In genomic region chr6:101114703-101115102, GRCh38 we compare ENCODE assay signal across 8 cellular contexts.
A peak's percentile ranks its signal among the peaks of the same experiment; 100 is the strongest.
DNase-seq lines count a peak whose midpoint lies in the region; ATAC-seq and TF ChIP-seq lines count a peak whose summit lies in the region.

No MANE protein-coding gene starts in this region.

- H3K27ac Mint-ChIP-seq in natural killer cell treated with Interleukin-12 subunit alpha and Interleukin-12 subunit beta and Interleukin-15 and Interleukin-18, amount 100 ng/mL, for 72 hours, result no peak overlapping the region
- no peak overlapping the region for H3K27ac Mint-ChIP-seq in activated T-helper 2 cell treated with anti-CD3 and anti-CD28 coated beads, Interferon-gamma antibody, Interleukin-2, Interleukin-4, amounts not matched to agents 10 μg/mL and 5 μg/mL and 100 μg/mL, durations not matched to agents 14 hours and 24 hours and 36 hours
- no peak overlapping the region for H3K27ac Mint-ChIP-seq in activated T-cell treated with anti-CD3 and anti-CD28 coated beads, Interleukin-2, amount 50 U/mL, for 24 hours

- intact Hi-C loops in left lung (cut with DNase I), result no loop called here
- intact Hi-C loops in activated T-helper 2 cell treated with anti-CD3 and anti-CD28 coated beads, Interferon-gamma antibody, Interleukin-2, Interleukin-4, amounts not matched to agents 10 μg/mL and 5 μg/mL and 100 μg/mL, durations not matched to agents 14 hours and 24 hours and 36 hours (cut with micrococcal nuclease), result no loop called here

- no peaks in the 10 kb centered on the region for H3K9me3 ChIP-seq in left lung

- H3K36me3 Mint-ChIP-seq in natural killer cell treated with Interleukin-12 subunit alpha and Interleukin-12 subunit beta and Interleukin-15 and Interleukin-18, amount 100 ng/mL, for 72 hours, result no peaks in the 10 kb centered on the region
- H3K36me3 Mint-ChIP-seq in activated T-helper 2 cell treated with anti-CD3 and anti-CD28 coated beads, Interferon-gamma antibody, Interleukin-2, Interleukin-4, amounts not matched to agents 10 μg/mL and 5 μg/mL and 100 μg/mL, durations not matched to agents 14 hours and 24 hours and 36 hours (ENCODE audit: low read depth), result no peaks in the 10 kb centered on the region
- no peaks in the 10 kb centered on the region for H3K36me3 Mint-ChIP-seq in activated T-cell treated with anti-CD3 and anti-CD28 coated beads, Interleukin-2, amount 50 U/mL, for 24 hours (ENCODE audit: low read depth)

- peak; percentile 4 for DNase-seq in GDM1 (lab: John Stamatoyannopoulos, UW)
- peak; percentile 22 for DNase-seq in NCI-H2196 (lab: John Stamatoyannopoulos, UW; ENCODE audit: unreplicated experiment)
- DNase-seq in astrocyte of the hippocampus (ENCODE audit: low read depth, low spot score), result peak; percentile 64
- DNase-seq in left lung, result no peak
- no peak for DNase-seq in natural killer cell treated with Interleukin-12 subunit alpha and Interleukin-12 subunit beta and Interleukin-15 and Interleukin-18, amount 100 ng/mL, for 72 hours (ENCODE audit: low spot score)
- DNase-seq in activated T-helper 2 cell treated with anti-CD3 and anti-CD28 coated beads, Interferon-gamma antibody, Interleukin-2, Interleukin-4, amounts not matched to agents 10 μg/mL and 5 μg/mL and 100 μg/mL, durations not matched to agents 14 hours and 24 hours and 36 hours (ENCODE audit: low spot score), result no peak
- no peak for DNase-seq in activated T-cell treated with anti-CD3 and anti-CD28 coated beads, Interleukin-2, amount 50 U/mL, for 24 hours

- ATAC-seq in HG03103 (IDR thresholded peaks at IDR 0.05; ENCODE audit: low read depth, unreplicated experiment), result peak; percentile 58
- peak; percentile 84 for ATAC-seq in left lung
- no peak for ATAC-seq in natural killer cell treated with Interleukin-12 subunit alpha and Interleukin-12 subunit beta and Interleukin-15 and Interleukin-18, amount 100 ng/mL, for 72 hours

- no peak overlapping the region for H3K4me3 Mint-ChIP-seq in natural killer cell treated with Interleukin-12 subunit alpha and Interleukin-12 subunit beta and Interleukin-15 and Interleukin-18, amount 100 ng/mL, for 72 hours
- H3K4me3 Mint-ChIP-seq in activated T-helper 2 cell treated with anti-CD3 and anti-CD28 coated beads, Interferon-gamma antibody, Interleukin-2, Interleukin-4, amounts not matched to agents 10 μg/mL and 5 μg/mL and 100 μg/mL, durations not matched to agents 14 hours and 24 hours and 36 hours (ENCODE audit: low read depth), result no peak overlapping the region
- no peak overlapping the region for H3K4me3 Mint-ChIP-seq in activated T-cell treated with anti-CD3 and anti-CD28 coated beads, Interleukin-2, amount 50 U/mL, for 24 hours

- no peaks in the 10 kb centered on the region for H3K36me3 ChIP-seq in left lung

- H3K27me3 ChIP-seq in left lung, result no peaks in the 10 kb centered on the region

- no peak overlapping the region for H3K27ac ChIP-seq in left lung

- peak in 1 of 2 donors; percentile 27 for TF ChIP-seq CTCF in left lung (IDR thresholded peaks at IDR 0.05)

- H3K4me3 ChIP-seq in left lung, result no peak overlapping the region

- no peaks in the 10 kb centered on the region for H3K27me3 Mint-ChIP-seq in natural killer cell treated with Interleukin-12 subunit alpha and Interleukin-12 subunit beta and Interleukin-15 and Interleukin-18, amount 100 ng/mL, for 72 hours
- H3K27me3 Mint-ChIP-seq in activated T-helper 2 cell treated with anti-CD3 and anti-CD28 coated beads, Interferon-gamma antibody, Interleukin-2, Interleukin-4, amounts not matched to agents 10 μg/mL and 5 μg/mL and 100 μg/mL, durations not matched to agents 14 hours and 24 hours and 36 hours (ENCODE audit: low read depth), result no peaks in the 10 kb centered on the region
- no peaks in the 10 kb centered on the region for H3K27me3 Mint-ChIP-seq in activated T-cell treated with anti-CD3 and anti-CD28 coated beads, Interleukin-2, amount 50 U/mL, for 24 hours

- no peaks in the 10 kb centered on the region for H3K4me1 Mint-ChIP-seq in natural killer cell treated with Interleukin-12 subunit alpha and Interleukin-12 subunit beta and Interleukin-15 and Interleukin-18, amount 100 ng/mL, for 72 hours (ENCODE audit: low read depth in 2 of 2)
- H3K4me1 Mint-ChIP-seq in activated T-helper 2 cell treated with anti-CD3 and anti-CD28 coated beads, Interferon-gamma antibody, Interleukin-2, Interleukin-4, amounts not matched to agents 10 μg/mL and 5 μg/mL and 100 μg/mL, durations not matched to agents 14 hours and 24 hours and 36 hours (ENCODE audit: low read depth), result no peaks in the 10 kb centered on the region
- H3K4me1 Mint-ChIP-seq in activated T-cell treated with anti-CD3 and anti-CD28 coated beads, Interleukin-2, amount 50 U/mL, for 24 hours (ENCODE audit: low read depth), result no peaks in the 10 kb centered on the region

- no peaks in the 10 kb centered on the region for H3K4me1 ChIP-seq in left lung

- H3K9me3 Mint-ChIP-seq in natural killer cell treated with Interleukin-12 subunit alpha and Interleukin-12 subunit beta and Interleukin-15 and Interleukin-18, amount 100 ng/mL, for 72 hours, result no peaks in the 10 kb centered on the region
- no peaks in the 10 kb centered on the region for H3K9me3 Mint-ChIP-seq in activated T-helper 2 cell treated with anti-CD3 and anti-CD28 coated beads, Interferon-gamma antibody, Interleukin-2, Interleukin-4, amounts not matched to agents 10 μg/mL and 5 μg/mL and 100 μg/mL, durations not matched to agents 14 hours and 24 hours and 36 hours
- no peaks in the 10 kb centered on the region for H3K9me3 Mint-ChIP-seq in activated T-cell treated with anti-CD3 and anti-CD28 coated beads, Interleukin-2, amount 50 U/mL, for 24 hours

Comparison
In these comparisons a context has a peak if more than half of its experiments do, and no peak if none do; other contexts are left out.
1. DNase-seq: peak in GDM1 (single experiment), NCI-H2196 (single experiment) and astrocyte of the hippocampus (single experiment); none in left lung (0 of 2), natural killer cell treated with Interleukin-12 subunit alpha and Interleukin-12 subunit beta and Interleukin-15 and Interleukin-18, amount 100 ng/mL, for 72 hours (single experiment), activated T-helper 2 cell treated with anti-CD3 and anti-CD28 coated beads, Interferon-gamma antibody, Interleukin-2, Interleukin-4, amounts not matched to agents 10 μg/mL and 5 μg/mL and 100 μg/mL, durations not matched to agents 14 hours and 24 hours and 36 hours (single experiment) and activated T-cell treated with anti-CD3 and anti-CD28 coated beads, Interleukin-2, amount 50 U/mL, for 24 hours (single experiment).
2. ATAC-seq: peak in HG03103 (single experiment) and left lung (single experiment); none in natural killer cell treated with Interleukin-12 subunit alpha and Interleukin-12 subunit beta and Interleukin-15 and Interleukin-18, amount 100 ng/mL, for 72 hours (0 of 2).